Comparison of ENCODE assay signal across 13 cellular contexts in the genomic region with DNA sequence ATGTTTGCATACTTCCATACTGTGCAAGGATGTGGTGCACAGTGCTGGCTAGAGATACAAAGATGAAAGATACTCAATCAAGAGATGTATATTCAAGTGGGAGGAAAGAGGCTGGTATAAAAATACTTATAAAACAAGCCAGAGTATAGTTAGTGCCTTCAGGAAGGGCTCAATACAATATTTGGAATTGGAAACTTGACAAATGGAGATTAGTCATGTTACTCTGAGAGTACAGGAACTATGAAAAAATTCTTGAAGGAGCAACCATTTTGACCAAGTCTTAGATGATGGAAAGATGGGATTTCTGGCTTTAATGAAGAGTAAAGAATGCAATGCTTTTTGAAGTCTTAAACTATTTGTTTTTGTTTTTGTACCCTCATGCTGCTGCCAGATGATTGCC.
"Had no signal": no experiment of that assay in that cellular context is flagged by ENCODE, and none has a peak within 500 bp of the region (broad histone marks: within the 10 kb centered on the region; RNA-seq: fewer than 3 reads in every experiment).

No MANE protein-coding gene starts in this region.

- H3K36me3 ChIP-seq: gastrocnemius medialis, heart right ventricle, left ventricle myocardium inferior, thoracic aorta had no signal

- FAIRE-seq: urothelium cell line had no signal

- H3K9me3 ChIP-seq: gastrocnemius medialis, thoracic aorta had no signal

- H3K27ac ChIP-seq: gastrocnemius medialis, heart right ventricle, left ventricle myocardium inferior, thoracic aorta had no signal

- H3K4me3 ChIP-seq: gastrocnemius medialis, heart right ventricle, left ventricle myocardium inferior, thoracic aorta had no signal

- DNase-seq: activated CD4-positive, alpha-beta T cell treated with anti-CD3 and anti-CD28 coated beads for 48 hours; activated CD8-positive, alpha-beta memory T cell treated with anti-CD3 and anti-CD28 coated beads for 24 hours; activated naive CD4-positive, alpha-beta T cell treated with anti-CD3 and anti-CD28 coated beads, Interleukin-2, amount 10 ng/mL, durations not matched to agents 7 days and 5 days; cerebellar nuclear complex; endodermal cell; gastrocnemius medialis; heart right ventricle; islet precursor cell; left ventricle myocardium inferior; mesendoderm; stimulated activated CD4-positive, alpha-beta T cell treated with anti-CD3 and anti-CD28 coated beads, Interleukin-4, amount 100 ng/mL, for 24 hours had no signal

- H3K27me3 ChIP-seq: gastrocnemius medialis, heart right ventricle had no signal
